26 cellular contexts compared by ENCODE assay signal in genomic region chr3:2352134-2352762, GRCh38.
"Had no signal": no experiment of that assay in that cellular context is flagged by ENCODE, and none has a peak within 500 bp of the region (broad histone marks: within the 10 kb centered on the region; RNA-seq: fewer than 3 reads in every experiment).

No MANE protein-coding gene starts in this region.

- H3K4me3 Mint-ChIP-seq: dendritic cell treated with granulocyte-macrophage colony-stimulating factor and Interleukin-4, amounts not matched to agents 40 ng/mL and 50 ng/mL, for 4 days; effector memory CD8-positive, alpha-beta T cell; endodermal cell; mesothelial cell of epicardium had no signal

- H3K27me3 Mint-ChIP-seq: dendritic cell treated with granulocyte-macrophage colony-stimulating factor and Interleukin-4, amounts not matched to agents 40 ng/mL and 50 ng/mL, for 4 days; effector memory CD8-positive, alpha-beta T cell; naive B cell had no signal

- H3K27me3 ChIP-seq: colonic mucosa, esophagus squamous epithelium, gastrocnemius medialis, heart right ventricle, left lung had no signal

- H3K4me1 ChIP-seq: colonic mucosa, gastrocnemius medialis, left lung, lower lobe of right lung had no signal

- H3K36me3 Mint-ChIP-seq: naive B cell had no signal

- H3K36me3 ChIP-seq: colonic mucosa, esophagus squamous epithelium, gastrocnemius medialis, heart right ventricle, left lung, lower lobe of right lung had no signal

- FAIRE-seq: endometrium had no signal

- H3K4me1 Mint-ChIP-seq: naive B cell had no signal

- DNase-seq: colonic mucosa; cortex of kidney; effector CD8-positive, alpha-beta T cell; effector memory CD8-positive, alpha-beta T cell; endodermal cell; erythroblast; esophagus squamous epithelium; foreskin fibroblast; foreskin melanocyte; gastrocnemius medialis; glutamatergic neuron; head of caudate nucleus; heart right ventricle; hippocampal formation; islet precursor cell; left cardiac atrium; lower lobe of right lung; mesenchymal stem cell; mucosa of descending colon; naive B cell had no signal

- ATAC-seq: effector memory CD8-positive, alpha-beta T cell; esophagus mucosa; gastrocnemius medialis; heart right ventricle; left cardiac atrium; left lung; mucosa of descending colon had no signal

- H3K27ac Mint-ChIP-seq: dendritic cell treated with granulocyte-macrophage colony-stimulating factor and Interleukin-4, amounts not matched to agents 40 ng/mL and 50 ng/mL, for 4 days; effector memory CD8-positive, alpha-beta T cell; endodermal cell; mesothelial cell of epicardium; naive B cell had no signal

- H3K27ac ChIP-seq: colonic mucosa, epithelial cell of prostate, esophagus squamous epithelium, gastrocnemius medialis, heart right ventricle, left lung, lower lobe of right lung had no signal

- H3K4me3 ChIP-seq: colonic mucosa, esophagus squamous epithelium, gastrocnemius medialis, heart right ventricle, left lung, lower lobe of right lung, mucosa of descending colon had no signal

- H3K9me3 ChIP-seq: colonic mucosa, esophagus squamous epithelium, gastrocnemius medialis, lower lobe of right lung had no signal
